ENCODE assay signal across 18 cellular contexts in genomic region chr15:80026310-80026709, GRCh38. TPM values are rescaled to one million over a fixed set of nuclear protein-coding genes. Genes with fewer than 3 reads are reported as not detected.
"Had no signal": no experiment of that assay in that cellular context is flagged by ENCODE, and none has a peak within 500 bp of the region (broad histone marks: within the 10 kb centered on the region; RNA-seq: fewer than 3 reads in every experiment).

No MANE protein-coding gene starts in this region.

- H3K4me3 Mint-ChIP-seq: activated CD8-positive, alpha-beta T cell treated with anti-CD3 and anti-CD28 coated beads for 36 hours; natural killer cell treated with Interleukin-12 subunit alpha and Interleukin-12 subunit beta and Interleukin-15 and Interleukin-18, amount 100 ng/mL, for 72 hours had no signal

- H3K4me1 ChIP-seq: body of pancreas, suprapubic skin had no signal

- ATAC-seq: activated CD8-positive, alpha-beta T cell treated with anti-CD3 and anti-CD28 coated beads for 36 hours; body of pancreas; natural killer cell treated with Interleukin-12 subunit alpha and Interleukin-12 subunit beta and Interleukin-15 and Interleukin-18, amount 100 ng/mL, for 72 hours; sciatic nerve; SK-N-SH treated with all-trans-retinoic acid at 6 μM for 48 hours; stimulated activated naive CD8-positive, alpha-beta T cell treated with anti-CD3 and anti-CD28 coated beads, Interleukin-15, Interleukin-2, amounts not matched to agents 100 U/mL and 50 U/mL, for 24 hours had no signal

- H3K27ac Mint-ChIP-seq: activated CD8-positive, alpha-beta T cell treated with anti-CD3 and anti-CD28 coated beads for 36 hours; activated T-helper 2 cell treated with anti-CD3 and anti-CD28 coated beads, Interferon-gamma antibody, Interleukin-2, Interleukin-4, amounts not matched to agents 10 μg/mL and 5 μg/mL and 100 μg/mL, durations not matched to agents 14 hours and 24 hours and 36 hours; natural killer cell treated with Interleukin-12 subunit alpha and Interleukin-12 subunit beta and Interleukin-15 and Interleukin-18, amount 100 ng/mL, for 72 hours had no signal

- H3K27me3 Mint-ChIP-seq: activated CD8-positive, alpha-beta T cell treated with anti-CD3 and anti-CD28 coated beads for 36 hours had no signal

- H3K27me3 ChIP-seq: body of pancreas, spleen, suprapubic skin had no signal

- H3K9me3 ChIP-seq: body of pancreas, spleen, suprapubic skin had no signal

- H3K36me3 ChIP-seq: spleen, suprapubic skin had no signal

- DNase-seq: activated CD4-positive, CD25-positive, alpha-beta regulatory T cell treated with anti-CD3 and anti-CD28 coated beads, Interleukin-2, amount 50 U/mL, for 72 hours; activated CD8-positive, alpha-beta T cell treated with anti-CD3 and anti-CD28 coated beads for 36 hours; activated naive CD4-positive, alpha-beta T cell treated with anti-CD3 and anti-CD28 coated beads, Interleukin-2, amount 50 U/mL, for 16 hours; amniotic stem cell; body of pancreas; central memory CD4-positive, alpha-beta T cell; cortex of kidney; effector memory CD4-positive, alpha-beta T cell; spleen; stimulated activated CD4-positive, alpha-beta T cell treated with anti-CD3 and anti-CD28 coated beads, Interleukin-2, amount 100 ng/mL, for 24 hours; stimulated activated naive CD8-positive, alpha-beta T cell treated with anti-CD3 and anti-CD28 coated beads, Interleukin-15, Interleukin-2, amounts not matched to agents 100 U/mL and 50 U/mL, for 24 hours had no signal

- H3K4me3 ChIP-seq: body of pancreas, spleen, suprapubic skin had no signal

- H3K27ac ChIP-seq: body of pancreas, spleen, suprapubic skin had no signal

- H3K9me3 Mint-ChIP-seq: activated CD8-positive, alpha-beta T cell treated with anti-CD3 and anti-CD28 coated beads for 36 hours had no signal

RNA-seq across cellular contexts. Expression of gene BCL2A1, which starts 55.3 kb away (rescaled TPM):
- total RNA-seq: lung microvascular endothelial cell, osteocyte had no signal
